Comparison of ENCODE assay signal across 8 cellular contexts in the genomic region with DNA sequence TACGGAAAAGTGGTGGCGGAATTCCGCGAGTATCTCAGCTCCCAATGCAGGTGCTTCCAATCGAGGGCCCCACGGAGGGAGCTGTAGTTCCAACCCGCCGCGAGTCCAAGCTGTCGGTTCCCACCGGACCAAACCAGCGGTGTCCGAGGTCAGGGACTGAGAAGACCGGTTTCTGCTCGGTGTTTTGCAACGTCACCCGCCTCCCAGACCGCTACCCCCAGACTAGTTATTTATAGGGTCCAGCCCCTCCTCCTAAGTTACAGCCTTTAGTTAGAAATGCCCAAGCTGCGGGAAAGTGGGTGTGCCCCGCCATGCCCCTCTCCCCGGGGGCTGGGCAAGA. TPM values are rescaled to one million over a fixed set of nuclear protein-coding genes. Genes with fewer than 3 reads are reported as not detected.
DNase-seq lines count a peak whose midpoint lies in the region; ATAC-seq and TF ChIP-seq lines count a peak whose summit lies in the region.

No MANE protein-coding gene starts in this region.

- WGBS in HUES64: 14% methylated on average over 20 of the region's 21 CpGs
- WGBS in upper lobe of left lung, 2 donors: 5% methylated on average over 15 to 21 of the region's 21 CpGs

- H3K4me1 ChIP-seq in HUES64 (ENCODE audit: insufficient read depth, low read length) (peaks cover 10% of the 10 kb centered on the region; the same call in 1 of the 2 replicates), upper lobe of left lung (peaks cover 27 to 49% (median 40%) of the 10 kb centered on the region in 4 donors)

- no peak overlapping the region for H3K27ac Mint-ChIP-seq in MCF 10A (ENCODE audit: low read depth, unreplicated experiment)
- H3K27ac Mint-ChIP-seq in memory B cell: no peak overlapping the region

- H3K4me3 ChIP-seq in AG04450 (ENCODE audit: low read depth, low read length) (peak overlapping the region; percentile 75), HUES64 (ENCODE audit: low read length) (peak overlapping the region; percentile 68), upper lobe of left lung (peak overlapping the region; percentile 70 to 76 (median 73))

- H3K27me3 Mint-ChIP-seq in MCF 10A (ENCODE audit: insufficient read depth, unreplicated experiment): no peaks in the 10 kb centered on the region
- no peaks in the 10 kb centered on the region for H3K27me3 Mint-ChIP-seq in memory B cell

- H3K36me3 ChIP-seq in HUES64 (ENCODE audit: insufficient read depth, low read length) (no peaks in the 10 kb centered on the region), upper lobe of left lung (peaks cover 0 to under 1% (median 0%) of the 10 kb centered on the region in 4 donors)

- peak overlapping the region; percentile 72 for H3K4me3 Mint-ChIP-seq in MCF 10A (ENCODE audit: unreplicated experiment)
- peak overlapping the region; percentile 94 for H3K4me3 Mint-ChIP-seq in memory B cell

- CTCF ChIA-PET in AG04450 (lab: Charles Lee): interaction anchor here (1.0 to 6.5 kb wide), 3 partner anchors 27 to 257 kb away, joined by 3 to 59 read pairs (median 11); no protein-coding TSS in a partner anchor
- CTCF ChIA-PET in MCF 10A (lab: Yijun Ruan, JAX): interaction anchor here (0.6 to 9.3 kb wide), 14 partner anchors 19 to 256 kb away, joined by 3 to 198 read pairs (median 4); a partner anchor contains a TSS

- TF ChIP-seq EP300 in upper lobe of left lung (IDR thresholded peaks at IDR 0.05): no peak

- DNase-seq in AG04450 (ENCODE audit: low read depth, low spot score): no peak
- DNase-seq in MCF 10A (ENCODE audit: unreplicated experiment): no peak
- DNase-seq in memory B cell (ENCODE audit: low spot score in 2 of 2): no peak
- peak; percentile 43 to 44 for DNase-seq in upper lobe of left lung
- no peak for DNase-seq in HUDEP-2 (lab: John Stamatoyannopoulos, UW; ENCODE audit: unreplicated experiment in 76 of 76)
- DNase-seq in HPDE6-E6E7 (ENCODE audit: extremely low spot score): no peak
- DNase-seq in NCI-H226: no peak

- ATAC-seq in memory B cell (ENCODE audit: low read depth): no peak
- no peak for ATAC-seq in upper lobe of left lung (ENCODE audit: low FRiP score in 2 of 2)

- H3K27me3 ChIP-seq in AG04450 (ENCODE audit: control insufficient read depth, insufficient read depth, low read length): peaks cover 22% of the 10 kb centered on the region
- H3K27me3 ChIP-seq in HUES64 (ENCODE audit: insufficient read depth, low read length): peaks cover 57% of the 10 kb centered on the region
- H3K27me3 ChIP-seq in upper lobe of left lung: no peaks in the 10 kb centered on the region

- TF ChIP-seq CTCF in AG04450 (IDR thresholded peaks at IDR 0.05; ENCODE audit: low read depth, low read length) (no peak), MCF 10A (IDR thresholded peaks at IDR 0.05; ENCODE audit: unreplicated experiment) (no peak), upper lobe of left lung (IDR thresholded peaks at IDR 0.05) (no peak)

- intact Hi-C loops in MCF 10A (cut with micrococcal nuclease): loop anchor here (1.0 to 5.0 kb wide), 4 partner anchors 45 to 565 kb away; no protein-coding TSS in a partner anchor

- no peaks in the 10 kb centered on the region for H3K9me3 Mint-ChIP-seq in MCF 10A (ENCODE audit: unreplicated experiment)
- H3K9me3 Mint-ChIP-seq in memory B cell: no peaks in the 10 kb centered on the region

- H3K36me3 Mint-ChIP-seq in MCF 10A (ENCODE audit: insufficient read depth, unreplicated experiment) (no peaks in the 10 kb centered on the region), memory B cell (no peaks in the 10 kb centered on the region)

- no TSS peak for BruUV-seq in MCF 10A (replicated peaks; lab: Mats Ljungman, UMichigan)

- 0 out of 2 replicates have a peak overlapping the region, but pooled peaks have one; percentile 7 for H3K9ac ChIP-seq in HUES64 (ENCODE audit: low read depth, low read length)

- no peak overlapping the region for H3K27ac ChIP-seq in AG04450 (ENCODE audit: low read depth, low read length)
- no peak overlapping the region for H3K27ac ChIP-seq in HUES64 (ENCODE audit: low read depth, low read length)
- H3K27ac ChIP-seq in upper lobe of left lung: peak overlapping the region in 3 of 4 donors; percentile 27 to 83 (median 80)

- H3K4me1 Mint-ChIP-seq in MCF 10A (ENCODE audit: insufficient read depth, unreplicated experiment) (peaks cover 35% of the 10 kb centered on the region), memory B cell (peaks cover 30% of the 10 kb centered on the region)

- POLR2A ChIA-PET in AG04450 (lab: Yijun Ruan, JAX) (interaction anchor here (0.6 to 1.2 kb wide), 2 partner anchors 199 to 213 kb away, joined by 3 to 5 read pairs; a partner anchor contains a TSS), MCF 10A (lab: Yijun Ruan, JAX) (interaction anchor here (0.7 to 5.6 kb wide), 12 partner anchors 12 to 694 kb away, joined by 3 to 77 read pairs (median 4); a partner anchor contains a TSS)

- H3K9me3 ChIP-seq in AG04450 (ENCODE audit: control insufficient read depth, insufficient read depth, low read length): peaks cover 4% of the 10 kb centered on the region
- no peaks in the 10 kb centered on the region for H3K9me3 ChIP-seq in HUES64 (ENCODE audit: insufficient read depth, low read depth, low read length)
- H3K9me3 ChIP-seq in upper lobe of left lung: no peaks in the 10 kb centered on the region

- TF ChIP-seq POLR2A in upper lobe of left lung (IDR thresholded peaks at IDR 0.05): no peak

RNA-seq across cellular contexts. Expression of a gene that starts 0.7 kb away (rescaled TPM):
- 0.19 and 0.22 TPM in 2 replicates for polyA plus RNA-seq in AG04450 (2011; rRNA removed)
- polyA minus RNA-seq in AG04450 (2011; rRNA and poly(A)+ RNA removed): 0.18 and 0.39 TPM in 2 replicates
- polyA plus RNA-seq in HUES64 (2013, experiment 1 of 2): 5.0 TPM
- 6.5 TPM for polyA plus RNA-seq in HUES64 (2013, experiment 2 of 2)
- 2.4 and 2.9 TPM in 2 replicates for total RNA-seq in MCF 10A (2022)
- total RNA-seq in upper lobe of left lung: 10 to 100 TPM in 2 of 6 donors, 1 to 10 TPM in 4; 2.1 to 11.6 (median 7.4) TPM

RNA-seq across cellular contexts. Expression of a gene that starts 48.0 kb away (rescaled TPM):
- polyA plus RNA-seq in AG04450 (2011; rRNA removed): 41.5 and 44.8 TPM in 2 replicates
- 12.4 and 13.8 TPM in 2 replicates for polyA minus RNA-seq in AG04450 (2011; rRNA and poly(A)+ RNA removed)
- 11.3 TPM for polyA plus RNA-seq in HUES64 (2013, experiment 1 of 2)
- polyA plus RNA-seq in HUES64 (2013, experiment 2 of 2): 17.9 TPM
- 30.6 and 35.0 TPM in 2 replicates for total RNA-seq in MCF 10A (2022)
- 10 to 100 TPM in 4 of 6 donors, 1 to 10 TPM in 2; 4.2 to 17.8 (median 11.2) TPM for total RNA-seq in upper lobe of left lung

RNA-seq across cellular contexts. Expression of a gene that starts 48.3 kb away (rescaled TPM):
- 0.62 and 0.77 TPM in 2 replicates for polyA plus RNA-seq in AG04450 (2011; rRNA removed)
- 1.7 and 1.9 TPM in 2 replicates for polyA minus RNA-seq in AG04450 (2011; rRNA and poly(A)+ RNA removed)
- 4.6 TPM for polyA plus RNA-seq in HUES64 (2013, experiment 1 of 2)
- polyA plus RNA-seq in HUES64 (2013, experiment 2 of 2): 4.6 TPM
- 3.3 and 3.5 TPM in 2 replicates for total RNA-seq in MCF 10A (2022)
- 1 to 10 TPM in 5 of 6 donors, under 1 TPM in 1; 0.72 to 3.2 (median 1.6) TPM for total RNA-seq in upper lobe of left lung

Comparison
In these comparisons a context has a peak if more than half of its experiments do, and no peak if none do; other contexts are left out.
1. DNase-seq: peak in upper lobe of left lung (2 of 2); none in AG04450 (single experiment), MCF 10A (single experiment), memory B cell (0 of 2), HUDEP-2 (0 of 76), HPDE6-E6E7 (single experiment) and NCI-H226 (single experiment).
2. H3K27ac ChIP-seq: peak in upper lobe of left lung (3 of 4); none in AG04450 (single experiment) and HUES64 (single experiment).
3. Peak in every context shown above with its lines, with median percentiles within 50 percentile points of each other: H3K4me3 ChIP-seq.